21 cellular contexts compared by ENCODE assay signal in the genomic region with DNA sequence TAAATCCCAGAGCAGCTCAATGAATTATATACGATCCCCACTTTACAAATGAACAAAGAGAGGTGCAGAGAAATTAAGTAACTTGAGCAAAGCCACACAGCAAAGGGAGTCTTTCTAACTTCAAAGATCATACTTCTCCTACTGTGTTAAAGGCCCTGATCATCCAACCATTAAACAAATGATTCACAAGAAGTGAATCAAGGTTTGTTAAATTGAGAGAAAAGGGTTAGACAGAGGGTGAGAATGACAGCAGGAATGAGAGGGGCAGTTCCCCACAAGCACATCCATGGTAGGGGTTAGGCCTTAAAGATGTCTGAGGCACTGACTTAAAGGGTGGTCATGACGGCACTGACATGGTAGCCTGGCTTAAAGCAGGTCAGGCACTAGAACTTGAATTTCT. TPM values are rescaled to one million over a fixed set of nuclear protein-coding genes. Genes with fewer than 3 reads are reported as not detected.
DNase-seq lines count a peak whose midpoint lies in the region; ATAC-seq, FAIRE-seq and TF ChIP-seq lines count a peak whose summit lies in the region.
"Had no signal": no experiment of that assay in that cellular context is flagged by ENCODE, and none has a peak within 500 bp of the region (broad histone marks: within the 10 kb centered on the region; RNA-seq: fewer than 3 reads in every experiment).

No MANE protein-coding gene starts in this region.

- H3K4me1 Mint-ChIP-seq in astrocyte (ENCODE audit: low read depth, unreplicated experiment) = no peaks in the 10 kb centered on the region

- H3K9me3 Mint-ChIP-seq in astrocyte (ENCODE audit: unreplicated experiment) = no peaks in the 10 kb centered on the region
- H3K9me3 Mint-ChIP-seq: CD4-positive, alpha-beta T cell; HFFc6 had no signal

- no peaks in the 10 kb centered on the region for H3K27me3 ChIP-seq in astrocyte (ENCODE audit: insufficient read depth, low read length)
- no peaks in the 10 kb centered on the region for H3K27me3 ChIP-seq in right atrium auricular region
- no peaks in the 10 kb centered on the region for H3K27me3 ChIP-seq in foreskin keratinocyte
- no peaks in the 10 kb centered on the region for H3K27me3 ChIP-seq in GM23248 (replicated peaks; ENCODE audit: insufficient read depth)

- H3K4me2 ChIP-seq in astrocyte (ENCODE audit: low read length) = no peak overlapping the region
- H3K4me2 ChIP-seq in GM23248 (ENCODE audit: unreplicated experiment) = no peak overlapping the region

- no peaks in the 10 kb centered on the region for H4K20me1 ChIP-seq in astrocyte (ENCODE audit: insufficient read depth, low read length)
- H4K20me1 ChIP-seq in GM23248 (ENCODE audit: insufficient read depth) = no peaks in the 10 kb centered on the region

- no peaks in the 10 kb centered on the region for H3K79me2 ChIP-seq in astrocyte (ENCODE audit: insufficient read depth, low read length)
- no peaks in the 10 kb centered on the region for H3K79me2 ChIP-seq in GM23248 (ENCODE audit: insufficient read depth)

- peaks cover 3% of the 10 kb centered on the region for H3K36me3 Mint-ChIP-seq in astrocyte (ENCODE audit: low read depth, unreplicated experiment)

- H3K4me3 ChIP-seq in astrocyte (ENCODE audit: insufficient read depth, low read depth, low read length) = no peak overlapping the region
- no peak overlapping the region for H3K4me3 ChIP-seq in right atrium auricular region
- no peak overlapping the region for H3K4me3 ChIP-seq in GM23248
- H3K4me3 ChIP-seq: K562 had no signal

- 98 to 100% methylated on average over 2 of the region's 2 CpGs for WGBS in GM23248 (ENCODE audit: low coverage in 1 of 2, low lambda C conversion rate in 2 of 2, missing lambda C conversion rate in 2 of 2), 2 experiments

- H3K27ac ChIP-seq in astrocyte (ENCODE audit: low read depth, low read length) = no peak overlapping the region
- no peak overlapping the region for H3K27ac ChIP-seq in right atrium auricular region
- H3K27ac ChIP-seq in foreskin keratinocyte = no peak overlapping the region
- no peak overlapping the region for H3K27ac ChIP-seq in GM23248
- H3K27ac ChIP-seq: C4-2B, HL-60 had no signal

- in situ Hi-C loops in Caki2 (cut with HindIII; ENCODE audit: low pct_unique_long_range_greater_than_20kb, low sequenced_read_pairs) = no loop called here
- in situ Hi-C loops in GM23248 (cut with MboI) = loop anchor here (25.0 kb wide), 1 partner anchor 279 kb away; a partner anchor contains a TSS

- H2AFZ ChIP-seq in astrocyte (ENCODE audit: low read depth, low read length) (no peak overlapping the region), GM23248 (no peak overlapping the region)

- H3K27me3 Mint-ChIP-seq in astrocyte (ENCODE audit: low read depth, unreplicated experiment) = no peaks in the 10 kb centered on the region
- H3K27me3 Mint-ChIP-seq: CD4-positive, alpha-beta T cell had no signal

- peak overlapping the region; percentile 3 for H3K27ac Mint-ChIP-seq in astrocyte (ENCODE audit: unreplicated experiment)
- H3K27ac Mint-ChIP-seq: CD4-positive, alpha-beta T cell; HFFc6 had no signal

- H3F3A ChIP-seq in GM23248 (ENCODE audit: insufficient read depth) = no peaks in the 10 kb centered on the region

- peak; percentile 17 for DNase-seq in Caki2 (ENCODE audit: low read depth)
- no peak for DNase-seq in astrocyte (ENCODE audit: low read depth)
- peak; percentile 73 for DNase-seq in kidney tubule cell (ENCODE audit: low spot score)
- DNase-seq in right atrium auricular region (ENCODE audit: low spot score) = no peak
- no peak for DNase-seq in activated T-cell treated with anti-CD3 and anti-CD28 coated beads, Interleukin-2, amount 50 U/mL, for 48 hours
- no peak for DNase-seq in foreskin keratinocyte
- DNase-seq in GM23248 = no peak
- DNase-seq: AML-193; Calu3; CD4-positive, alpha-beta T cell; GDM1; GOT3; H7; HFFc6; IMR-90 had no signal

- no peaks in the 10 kb centered on the region for H3K9me2 ChIP-seq in GM23248 (ENCODE audit: insufficient read depth)

- H3K4me3 Mint-ChIP-seq in astrocyte (ENCODE audit: unreplicated experiment) = no peak overlapping the region
- H3K4me3 Mint-ChIP-seq: CD4-positive, alpha-beta T cell; HFFc6 had no signal

- no peaks in the 10 kb centered on the region for H3K4me1 ChIP-seq in astrocyte (ENCODE audit: insufficient read depth, low read length)
- no peaks in the 10 kb centered on the region for H3K4me1 ChIP-seq in right atrium auricular region
- H3K4me1 ChIP-seq in foreskin keratinocyte = no peaks in the 10 kb centered on the region
- H3K4me1 ChIP-seq in GM23248 (ENCODE audit: insufficient read depth) = no peaks in the 10 kb centered on the region

- no peak for FAIRE-seq in astrocyte (lab: Jason Lieb, UNC)
- FAIRE-seq: GM12892, GM18507, K562 had no signal

- no peak for ATAC-seq in foreskin keratinocyte
- ATAC-seq: HCT116 had no signal

- no peaks in the 10 kb centered on the region for H3K9me3 ChIP-seq in astrocyte (ENCODE audit: insufficient read depth, low read depth, low read length)
- no peaks in the 10 kb centered on the region for H3K9me3 ChIP-seq in right atrium auricular region
- H3K9me3 ChIP-seq in GM23248 (ENCODE audit: low read depth) = no peaks in the 10 kb centered on the region

- no peak for TF ChIP-seq CTCF in astrocyte (IDR thresholded peaks at IDR 0.05; ENCODE audit: insufficient read depth, low read depth, low read length)
- TF ChIP-seq CTCF in right atrium auricular region (IDR thresholded peaks at IDR 0.05) = no peak
- no peak for TF ChIP-seq CTCF in foreskin keratinocyte (conservative IDR thresholded peaks at IDR 0.05)

- no peaks in the 10 kb centered on the region for H3K36me3 ChIP-seq in astrocyte (ENCODE audit: insufficient read depth, low read length)
- no peaks in the 10 kb centered on the region for H3K36me3 ChIP-seq in right atrium auricular region
- H3K36me3 ChIP-seq in GM23248 (ENCODE audit: low read depth) = no peaks in the 10 kb centered on the region

- no peak overlapping the region for H3K9ac ChIP-seq in astrocyte (ENCODE audit: low read length)
- H3K9ac ChIP-seq in GM23248 = no peak overlapping the region

RNA-seq across cellular contexts. Expression of a gene that starts 10.7 kb away (rescaled TPM):
- total RNA-seq in Caki2 (2014; rRNA removed; shearing (Covaris generic); ENCODE audit: low replicate concordance) = 2.2 and 10.1 TPM in 2 replicates
- 1.3 and 1.8 TPM in 2 replicates for total RNA-seq in astrocyte
- 1 to 10 TPM; 2.8 to 3.9 TPM for total RNA-seq in right atrium auricular region
- 1.9 and 2.2 TPM in 2 replicates for total RNA-seq in foreskin keratinocyte
- polyA plus RNA-seq in foreskin keratinocyte = 2.5 and 2.8 TPM in 2 replicates
- 1.0 and 1.6 TPM in 2 replicates for total RNA-seq in GM23248 (2014; rRNA removed; shearing (Covaris generic))
- polyA plus RNA-seq in GM23248 (2016; fragmentation: Nextera tagmentation; extraction: Ambion mirVana) = 4.8 and 5.9 TPM in 2 replicates

Comparison
In these comparisons a context has a peak if more than half of its experiments do, and no peak if none do; other contexts are left out.
1. DNase-seq: peak in Caki2 (single experiment) and kidney tubule cell (single experiment); none in astrocyte (single experiment), right atrium auricular region (single experiment), activated T-cell treated with anti-CD3 and anti-CD28 coated beads, Interleukin-2, amount 50 U/mL, for 48 hours (0 of 2), foreskin keratinocyte (0 of 2) and GM23248 (single experiment).